ENCODE assay signal across 15 cellular contexts in genomic region chr3:173911446-173911845, GRCh38.
DNase-seq lines count a peak whose midpoint lies in the region; ATAC-seq and TF ChIP-seq lines count a peak whose summit lies in the region.
"Had no signal": no experiment of that assay in that cellular context is flagged by ENCODE, and none has a peak within 500 bp of the region (broad histone marks: within the 10 kb centered on the region; RNA-seq: fewer than 3 reads in every experiment).

No MANE protein-coding gene starts in this region.

- H3K27ac Mint-ChIP-seq in CD4-positive, alpha-beta memory T cell: no peak overlapping the region
- H3K27ac Mint-ChIP-seq: natural killer cell had no signal

- ATAC-seq in foreskin keratinocyte: peak; percentile 20
- ATAC-seq in upper lobe of left lung (ENCODE audit: low FRiP score in 2 of 2): no peak
- no peak for ATAC-seq in Right ventricle myocardium superior (ENCODE audit: poor library complexity)
- no peak for ATAC-seq in GM19324 (IDR thresholded peaks at IDR 0.05; ENCODE audit: low FRiP score, unreplicated experiment)
- ATAC-seq: natural killer cell had no signal

- no peaks in the 10 kb centered on the region for H3K9me3 ChIP-seq in CD4-positive, alpha-beta memory T cell (ENCODE audit: control insufficient read depth in 1 of 2, low read length in 2 of 2)
- no peaks in the 10 kb centered on the region for H3K9me3 ChIP-seq in upper lobe of left lung
- H3K9me3 ChIP-seq: BLaER1 treated with 17β-estradiol and CSF1 and Interleukin-3, amounts not matched to agents 10 nM and 100 nM; breast epithelium; sigmoid colon had no signal

- H3K4me3 Mint-ChIP-seq in CD4-positive, alpha-beta memory T cell: no peak overlapping the region
- H3K4me3 Mint-ChIP-seq: natural killer cell had no signal

- POLR2A ChIA-PET in CD4-positive, alpha-beta memory T cell (lab: Charles Lee; ENCODE audit: partially characterized antibody): no interaction called here

- H3K4me1 ChIP-seq in foreskin keratinocyte: no peaks in the 10 kb centered on the region
- H3K4me1 ChIP-seq in CD4-positive, alpha-beta memory T cell (ENCODE audit: insufficient read depth, low read length): no peaks in the 10 kb centered on the region
- H3K4me1 ChIP-seq in upper lobe of left lung: no peaks in the 10 kb centered on the region
- H3K4me1 ChIP-seq: breast epithelium had no signal

- no peaks in the 10 kb centered on the region for H3K27me3 Mint-ChIP-seq in CD4-positive, alpha-beta memory T cell

- no peaks in the 10 kb centered on the region for H3K4me1 Mint-ChIP-seq in CD4-positive, alpha-beta memory T cell
- H3K4me1 Mint-ChIP-seq: natural killer cell had no signal

- TF ChIP-seq EP300 in upper lobe of left lung (IDR thresholded peaks at IDR 0.05): no peak

- CTCF ChIA-PET in CD4-positive, alpha-beta memory T cell (lab: Charles Lee; ENCODE audit: partially characterized antibody): no interaction called here

- no peaks in the 10 kb centered on the region for H3K36me3 ChIP-seq in CD4-positive, alpha-beta memory T cell (ENCODE audit: insufficient read depth, low read length)
- no peaks in the 10 kb centered on the region for H3K36me3 ChIP-seq in upper lobe of left lung
- H3K36me3 ChIP-seq: BLaER1 treated with 17β-estradiol and CSF1 and Interleukin-3, amounts not matched to agents 10 nM and 100 nM; breast epithelium; sigmoid colon; WERI-Rb-1 had no signal

- H3K27ac ChIP-seq in foreskin keratinocyte (no peak overlapping the region), upper lobe of left lung (no peak overlapping the region)
- no peak overlapping the region for H3K27ac ChIP-seq in CD4-positive, alpha-beta memory T cell (ENCODE audit: low read depth, low read length)
- H3K27ac ChIP-seq: BLaER1 treated with 17β-estradiol and CSF1 and Interleukin-3, amounts not matched to agents 10 nM and 100 nM; breast epithelium; sigmoid colon; WERI-Rb-1 had no signal

- WGBS in upper lobe of left lung, 2 donors: 40 to 44% methylated on average over 3 of the region's 3 CpGs

- intact Hi-C loops in CD4-positive, alpha-beta memory T cell (cut with micrococcal nuclease): no loop called here
- intact Hi-C loops in Right ventricle myocardium superior (cut with DNase I): no loop called here

- no peak overlapping the region for H3K4me3 ChIP-seq in CD4-positive, alpha-beta memory T cell (ENCODE audit: low read length in 2 of 2)
- H3K4me3 ChIP-seq in upper lobe of left lung: no peak overlapping the region
- H3K4me3 ChIP-seq: BLaER1 treated with 17β-estradiol and CSF1 and Interleukin-3, amounts not matched to agents 10 nM and 100 nM; breast epithelium; sigmoid colon had no signal

- no peak for TF ChIP-seq CTCF in foreskin keratinocyte (conservative IDR thresholded peaks at IDR 0.05)
- no peak for TF ChIP-seq CTCF in upper lobe of left lung (IDR thresholded peaks at IDR 0.05)

- DNase-seq in NCI-H1436 treated with DMSO at 0.1 percent for 48 hours (lab: John Stamatoyannopoulos, UW) (peak; percentile 81), RPMI7951 (ENCODE audit: low read depth) (peak; percentile 24), foreskin keratinocyte (no peak), putamen (ENCODE audit: low spot score) (peak; percentile 88), upper lobe of left lung (no peak), Right ventricle myocardium superior (no peak)
- DNase-seq in CD4-positive, alpha-beta memory T cell: no peak
- DNase-seq: activated naive CD4-positive, alpha-beta T cell treated with Interleukin-2 at 50 U/mL for 16 hours; natural killer cell; sigmoid colon; stimulated activated naive CD4-positive, alpha-beta T cell; WERI-Rb-1 had no signal

- no peak for TF ChIP-seq POLR2A in upper lobe of left lung (IDR thresholded peaks at IDR 0.05)

- H3K27me3 ChIP-seq in foreskin keratinocyte: no peaks in the 10 kb centered on the region
- H3K27me3 ChIP-seq in CD4-positive, alpha-beta memory T cell (ENCODE audit: insufficient read depth, low read length): no peaks in the 10 kb centered on the region
- H3K27me3 ChIP-seq in upper lobe of left lung: no peaks in the 10 kb centered on the region
- H3K27me3 ChIP-seq: BLaER1 treated with 17β-estradiol and CSF1 and Interleukin-3, amounts not matched to agents 10 nM and 100 nM; breast epithelium; sigmoid colon had no signal

- peaks cover 0 to 8% (median 3%) of the 10 kb centered on the region in 8 donors for H3K9me3 Mint-ChIP-seq in CD4-positive, alpha-beta memory T cell

- H3K36me3 Mint-ChIP-seq in CD4-positive, alpha-beta memory T cell: no peaks in the 10 kb centered on the region
- H3K36me3 Mint-ChIP-seq: natural killer cell had no signal

Comparison
In these comparisons a context has a peak if more than half of its experiments do, and no peak if none do; other contexts are left out.
1. DNase-seq: peak in NCI-H1436 treated with DMSO at 0.1 percent for 48 hours (single experiment), RPMI7951 (single experiment) and putamen (single experiment); none in foreskin keratinocyte (0 of 2), CD4-positive, alpha-beta memory T cell (0 of 5), upper lobe of left lung (0 of 2) and Right ventricle myocardium superior (single experiment).